Comparison of ENCODE assay signal across 16 cellular contexts in genomic region chr20:5969348-5969935, GRCh38. TPM values are rescaled to one million over a fixed set of nuclear protein-coding genes. Genes with fewer than 3 reads are reported as not detected.
DNase-seq lines count a peak whose midpoint lies in the region; ATAC-seq and TF ChIP-seq lines count a peak whose summit lies in the region.
"Had no signal": no experiment of that assay in that cellular context is flagged by ENCODE, and none has a peak within 500 bp of the region (broad histone marks: within the 10 kb centered on the region; RNA-seq: fewer than 3 reads in every experiment).

No MANE protein-coding gene starts in this region.

- ATAC-seq in upper lobe of left lung (ENCODE audit: low FRiP score in 2 of 2) (no peak), HG03045 (IDR thresholded peaks at IDR 0.05; ENCODE audit: unreplicated experiment) (no peak)
- ATAC-seq: GM12878, Panc1 had no signal

- H3K27ac ChIP-seq in 22Rv1 = peak overlapping the region; percentile 66
- H3K27ac ChIP-seq in endodermal cell (ENCODE audit: low read depth, low read length) = no peak overlapping the region
- H3K27ac ChIP-seq in upper lobe of left lung = no peak overlapping the region
- H3K27ac ChIP-seq: BLaER1 treated with 17β-estradiol and CSF1 and Interleukin-3, amounts not matched to agents 10 nM and 100 nM had no signal

- no peaks in the 10 kb centered on the region for H3K27me3 ChIP-seq in HAP-1 (ENCODE audit: low read depth)
- no peaks in the 10 kb centered on the region for H3K27me3 ChIP-seq in endodermal cell (ENCODE audit: control insufficient read depth, insufficient read depth, low read length, poor library complexity, severe bottlenecking)
- no peaks in the 10 kb centered on the region for H3K27me3 ChIP-seq in upper lobe of left lung
- H3K27me3 ChIP-seq: BLaER1 treated with 17β-estradiol and CSF1 and Interleukin-3, amounts not matched to agents 10 nM and 100 nM had no signal

- peaks cover 68% of the 10 kb centered on the region for H3K36me3 Mint-ChIP-seq in endodermal cell (ENCODE audit: low read depth)
- peaks cover 29% of the 10 kb centered on the region for H3K36me3 Mint-ChIP-seq in nephron (ENCODE audit: low read depth)

- in situ Hi-C loops in HAP-1 (cut with MboI; ENCODE audit: low sequenced_read_pairs) = no loop called here

- DNase-seq in HAP-1 (ENCODE audit: low spot score in 2 of 2) = peak; percentile 79 to 97
- DNase-seq in endodermal cell = peak; percentile 68
- DNase-seq in hippocampal formation (lab: John Stamatoyannopoulos, UW) = no peak
- no peak for DNase-seq in upper lobe of left lung
- DNase-seq in GM10248 (ENCODE audit: extremely low spot score) = no peak
- DNase-seq: CD8-positive, alpha-beta memory T cell; DMS79 treated with DMSO at 0.1 percent for 48 hours; NCI-H2029; NCI-H510A; NCI-H82 had no signal

- H3K4me1 ChIP-seq in HAP-1 (peaks cover 49% of the 10 kb centered on the region), endodermal cell (ENCODE audit: control insufficient read depth, insufficient read depth, low read length) (no peaks in the 10 kb centered on the region), upper lobe of left lung (no peaks in the 10 kb centered on the region)

- H3K9me3 Mint-ChIP-seq in endodermal cell (no peaks in the 10 kb centered on the region), nephron (no peaks in the 10 kb centered on the region)
- H3K9me3 Mint-ChIP-seq: CD8-positive, alpha-beta memory T cell had no signal

- TF ChIP-seq CTCF in 22Rv1 (IDR thresholded peaks at IDR 0.05) = no peak
- no peak for TF ChIP-seq CTCF in endodermal cell (conservative IDR thresholded peaks at IDR 0.05)
- no peak for TF ChIP-seq CTCF in nephron (IDR thresholded peaks at IDR 0.05; ENCODE audit: unreplicated experiment in 3 of 3)
- no peak for TF ChIP-seq CTCF in upper lobe of left lung (IDR thresholded peaks at IDR 0.05)
- no peak for TF ChIP-seq CTCF in GM10248 (IDR thresholded peaks at IDR 0.05; ENCODE audit: control extremely low read depth, extremely low read depth, low read depth, missing control alignments)

- H3K9me3 ChIP-seq in HAP-1 (no peaks in the 10 kb centered on the region), endodermal cell (ENCODE audit: control insufficient read depth, low read length) (no peaks in the 10 kb centered on the region), upper lobe of left lung (no peaks in the 10 kb centered on the region)
- H3K9me3 ChIP-seq: BLaER1 treated with 17β-estradiol and CSF1 and Interleukin-3, amounts not matched to agents 10 nM and 100 nM had no signal

- H3K4me1 Mint-ChIP-seq in endodermal cell = peaks cover 3% of the 10 kb centered on the region
- no peaks in the 10 kb centered on the region for H3K4me1 Mint-ChIP-seq in nephron
- H3K4me1 Mint-ChIP-seq: CD8-positive, alpha-beta memory T cell had no signal

- CTCF ChIA-PET in GM10248 (lab: Yijun Ruan, JAX) = no interaction called here

- H3K27me3 Mint-ChIP-seq in endodermal cell (ENCODE audit: insufficient read depth) (peaks cover 38% of the 10 kb centered on the region), nephron (ENCODE audit: low read depth) (no peaks in the 10 kb centered on the region)
- H3K27me3 Mint-ChIP-seq: CD8-positive, alpha-beta memory T cell had no signal

- 61 to 66% methylated on average over 8 to 9 of the region's 9 CpGs for WGBS in endodermal cell (ENCODE audit: insufficient coverage in 1 of 2, insufficient read length in 1 of 2), 2 experiments
- 87% methylated on average over 9 of the region's 9 CpGs for WGBS in upper lobe of left lung, 2 donors

- no peak for TF ChIP-seq POLR2A in upper lobe of left lung (IDR thresholded peaks at IDR 0.05)

- POLR2A ChIA-PET in GM10248 (lab: Yijun Ruan, JAX) = no interaction called here

- H3K4me3 ChIP-seq in HAP-1 (no peak overlapping the region), endodermal cell (ENCODE audit: low read length) (no peak overlapping the region), upper lobe of left lung (no peak overlapping the region)
- H3K4me3 ChIP-seq: BLaER1 treated with 17β-estradiol and CSF1 and Interleukin-3, amounts not matched to agents 10 nM and 100 nM; GM12878 had no signal

- no peak overlapping the region for H3K27ac Mint-ChIP-seq in endodermal cell
- H3K27ac Mint-ChIP-seq in nephron = peak overlapping the region in 2 of 3 experiments; percentile 55 to 71

- H3K36me3 ChIP-seq in HAP-1 (replicated peaks) (peaks cover 41% of the 10 kb centered on the region), endodermal cell (ENCODE audit: control insufficient read depth, insufficient read depth, low read length) (peaks cover 85% of the 10 kb centered on the region), upper lobe of left lung (peaks cover 0 to 27% (median 10%) of the 10 kb centered on the region in 4 donors)

- TF ChIP-seq EP300 in upper lobe of left lung (IDR thresholded peaks at IDR 0.05) = no peak

- H3K4me3 Mint-ChIP-seq in endodermal cell = no peak overlapping the region
- H3K4me3 Mint-ChIP-seq in nephron = no peak overlapping the region
- H3K4me3 Mint-ChIP-seq: CD8-positive, alpha-beta memory T cell had no signal

- H3K9ac ChIP-seq in endodermal cell (ENCODE audit: extremely low read depth, low read length, poor library complexity, severe bottlenecking) = no peak overlapping the region
- H3K9ac ChIP-seq: BLaER1 treated with 17β-estradiol and CSF1 and Interleukin-3, amounts not matched to agents 10 nM and 100 nM had no signal

RNA-seq across cellular contexts. Expression of gene MCM8, which starts 19.0 kb away (rescaled TPM):
- total RNA-seq in endodermal cell (10 to 100 TPM; 26.1 to 43.0 TPM), upper lobe of left lung (1 to 10 TPM; 2.9 to 7.5 (median 3.9) TPM)
- polyA plus RNA-seq in endodermal cell (2013, experiment 1 of 2) = 22.6 TPM
- 21.9 TPM for polyA plus RNA-seq in endodermal cell (2013, experiment 2 of 2)

RNA-seq across cellular contexts. Expression of gene TRMT6, which starts 19.1 kb away (rescaled TPM):
- total RNA-seq in endodermal cell (10 to 100 TPM; 16.9 to 19.1 TPM), upper lobe of left lung (10 to 100 TPM in 2 of 6 donors, 1 to 10 TPM in 4; 3.9 to 14.3 (median 7.7) TPM)
- polyA plus RNA-seq in endodermal cell (2013, experiment 1 of 2) = 17.9 TPM
- 15.4 TPM for polyA plus RNA-seq in endodermal cell (2013, experiment 2 of 2)

RNA-seq across cellular contexts. Expression of gene CRLS1, which starts 36.5 kb away (rescaled TPM):
- total RNA-seq in endodermal cell = 10 to 100 TPM; 39.0 to 54.5 TPM
- polyA plus RNA-seq in endodermal cell (2013, experiment 1 of 2) = 49.5 TPM
- 50.0 TPM for polyA plus RNA-seq in endodermal cell (2013, experiment 2 of 2)
- total RNA-seq in upper lobe of left lung = 10 to 100 TPM; 26.7 to 59.4 (median 42.2) TPM

RNA-seq across cellular contexts. Expression of gene CHGB, which starts 58.1 kb away (rescaled TPM):
- under 1 TPM in 1 of 2 donors, not detected in 1; 0.46 TPM for total RNA-seq in endodermal cell
- polyA plus RNA-seq in endodermal cell (2013, experiment 1 of 2) = 4.0 TPM
- polyA plus RNA-seq in endodermal cell (2013, experiment 2 of 2) = 3.6 TPM
- under 1 TPM in 3 of 6 donors, not detected in 3; 0.30 to 0.40 (median 0.30) TPM for total RNA-seq in upper lobe of left lung
- polyA plus RNA-seq: CD8-positive, alpha-beta memory T cell had no signal

Comparison
In these comparisons a context has a peak if more than half of its experiments do, and no peak if none do; other contexts are left out.
1. DNase-seq: peak in HAP-1 (2 of 2) and endodermal cell (single experiment); none in hippocampal formation (0 of 2), upper lobe of left lung (0 of 2) and GM10248 (single experiment).